1 cellular context compared by ENCODE assay signal in genomic region chr18:31156831-31157763, GRCh38.
TF ChIP-seq lines count a peak whose summit lies in the region.

No MANE protein-coding gene starts in this region.

TF ChIP-seq in GM12878, 131 proteins besides CTCF, POLR2A, EP300 and RAD21:
- TF ChIP-seq SUPT20H (IDR thresholded peaks at IDR 0.05; ENCODE audit: borderline replicate concordance, control insufficient read depth, low read depth, low read length), result no peak
- no peak for TF ChIP-seq CREB1 (IDR thresholded peaks at IDR 0.05; ENCODE audit: low read depth)
- no peak for TF ChIP-seq TCF12 (IDR thresholded peaks at IDR 0.05; ENCODE audit: low read depth, low read length)
- no peak for TF ChIP-seq ZSCAN29 (IDR thresholded peaks at IDR 0.05)
